Comparison of ENCODE assay signal across 8 cellular contexts in the genomic region with DNA sequence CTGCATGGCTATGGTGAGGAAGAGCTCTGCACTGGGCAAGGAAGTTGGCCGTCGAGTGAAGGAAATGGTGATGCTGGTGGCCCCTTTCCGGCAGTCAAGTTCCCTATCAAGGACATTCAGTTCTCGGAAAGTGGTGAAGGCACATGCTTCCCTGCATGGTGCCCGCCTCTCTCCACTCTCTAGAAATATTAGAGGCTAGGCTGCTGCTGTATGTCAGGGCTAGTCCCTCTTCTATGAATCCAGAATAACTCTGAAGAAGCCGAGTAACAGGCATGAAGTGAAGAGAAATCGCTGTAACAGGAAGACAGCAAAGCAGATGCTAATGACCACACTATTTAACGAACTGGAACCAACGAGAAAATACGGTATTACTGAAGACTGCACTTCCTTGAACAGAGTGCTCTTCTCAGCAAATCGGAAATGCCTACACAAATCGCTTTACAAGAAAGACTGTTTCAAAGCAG. TPM values are rescaled to one million over a fixed set of nuclear protein-coding genes. Genes with fewer than 3 reads are reported as not detected.
A peak's percentile ranks its signal among the peaks of the same experiment; 100 is the strongest.
DNase-seq lines count a peak whose midpoint lies in the region; ATAC-seq, FAIRE-seq and TF ChIP-seq lines count a peak whose summit lies in the region.

No MANE protein-coding gene starts in this region.

- H3K9ac ChIP-seq in MM.1S (ENCODE audit: low read length): peak overlapping the region; percentile 17; the same call in 1 of the 2 replicates

- no peaks in the 10 kb centered on the region for H3K9me3 Mint-ChIP-seq in effector memory CD8-positive, alpha-beta T cell

- H3K9me2 ChIP-seq in MM.1S (replicated peaks; ENCODE audit: insufficient read depth, low read length): no peaks in the 10 kb centered on the region

- H3K36me3 ChIP-seq in MM.1S (replicated peaks; ENCODE audit: insufficient read depth, low read length) (peaks cover 19% of the 10 kb centered on the region), sigmoid colon (peaks cover 0 to 48% (median 4%) of the 10 kb centered on the region in 4 donors)

- TF ChIP-seq POLR2A in GM12892 (IDR thresholded peaks at IDR 0.05; ENCODE audit: low read depth, low read length): peak; percentile 64
- peak in 1 of 2 donors; percentile 20 for TF ChIP-seq POLR2A in sigmoid colon (IDR thresholded peaks at IDR 0.05)

- no peaks in the 10 kb centered on the region for H4K20me1 ChIP-seq in MM.1S (ENCODE audit: insufficient read depth, low read length)

- no peaks in the 10 kb centered on the region for H3K9me3 ChIP-seq in MM.1S (replicated peaks; ENCODE audit: insufficient read depth, low read length)
- no peaks in the 10 kb centered on the region for H3K9me3 ChIP-seq in sigmoid colon

- H3K4me3 Mint-ChIP-seq in effector memory CD8-positive, alpha-beta T cell: peak overlapping the region; percentile 74 to 85

- peak overlapping the region; percentile 24 for H3K4me2 ChIP-seq in MM.1S (ENCODE audit: low read depth, low read length)

- WGBS in sigmoid colon, 2 donors: 50 to 84% methylated on average over 12 of the region's 12 CpGs

- DNase-seq in GM12892 (ENCODE audit: insufficient read length): no peak
- DNase-seq in MM.1S: peak; percentile 80
- peak in 1 of 3 experiments; percentile 13 for DNase-seq in effector memory CD8-positive, alpha-beta T cell
- DNase-seq in sigmoid colon: no peak
- no peak for DNase-seq in HTR-8/SVneo (ENCODE audit: insufficient read length, low spot score)
- no peak for DNase-seq in NCI-H1417 treated with DMSO at 0.1 percent for 48 hours (lab: John Stamatoyannopoulos, UW)

- H3K27ac ChIP-seq in MM.1S (ENCODE audit: low read length) (peak overlapping the region; percentile 52), sigmoid colon (peak overlapping the region; percentile 51 to 56 (median 55))

- ATAC-seq in GM21528 (IDR thresholded peaks at IDR 0.05; ENCODE audit: low FRiP score, unreplicated experiment) (peak; percentile 63), SK-N-SH treated with all-trans-retinoic acid at 6 μM for 48 hours (no peak)
- peak; percentile 32 for ATAC-seq in effector memory CD8-positive, alpha-beta T cell (replicated peaks)

- H3K4me1 Mint-ChIP-seq in effector memory CD8-positive, alpha-beta T cell (ENCODE audit: low read depth in 2 of 2): peaks cover 36 to 43% of the 10 kb centered on the region in 2 donors

- FAIRE-seq in GM12892 (lab: Jason Lieb, UNC) (peak; percentile 82), HTR-8/SVneo (lab: Jason Lieb, UNC) (no peak)

- H3K36me3 Mint-ChIP-seq in effector memory CD8-positive, alpha-beta T cell (ENCODE audit: insufficient read depth): peaks cover 62% of the 10 kb centered on the region

- H3K27ac Mint-ChIP-seq in effector memory CD8-positive, alpha-beta T cell: peak overlapping the region; percentile 89 to 94

- H3K4me3 ChIP-seq in MM.1S (ENCODE audit: low read length) (peak overlapping the region; percentile 16), sigmoid colon (no peak overlapping the region)

- H3K27me3 Mint-ChIP-seq in effector memory CD8-positive, alpha-beta T cell: no peaks in the 10 kb centered on the region

- peaks cover 53% of the 10 kb centered on the region for H3K79me2 ChIP-seq in MM.1S (ENCODE audit: low read length)

- H3F3A ChIP-seq in MM.1S (ENCODE audit: insufficient read depth, low read length): peaks cover 22% of the 10 kb centered on the region

- 0 out of 2 replicates have a peak, but pooled peaks cover 29% of the 10 kb centered on the region for H3K4me1 ChIP-seq in MM.1S (ENCODE audit: low read length)
- peaks cover 0 to 19% (median 12%) of the 10 kb centered on the region in 4 donors for H3K4me1 ChIP-seq in sigmoid colon

- intact Hi-C loops in sigmoid colon (cut with DNase I): no loop called here

- TF ChIP-seq EP300 in sigmoid colon (IDR thresholded peaks at IDR 0.05): peak in 1 of 4 donors; percentile 42

- H3K27me3 ChIP-seq in MM.1S (replicated peaks; ENCODE audit: insufficient read depth, low read length): no peaks in the 10 kb centered on the region
- H3K27me3 ChIP-seq in sigmoid colon: no peaks in the 10 kb centered on the region

- TF ChIP-seq CTCF in MM.1S (IDR thresholded peaks at IDR 0.05; ENCODE audit: low read length) (no peak), sigmoid colon (IDR thresholded peaks at IDR 0.05) (no peak)

- no peak overlapping the region for H2AFZ ChIP-seq in MM.1S (ENCODE audit: low read length)

TF ChIP-seq in SK-N-SH treated with all-trans-retinoic acid at 6 μM for 48 hours, 23 proteins besides CTCF, POLR2A, EP300 and RAD21 (continues in another document):
- TF ChIP-seq ESRRG (CRISPR knock-in tag; IDR thresholded peaks at IDR 0.05) (no peak), SNAI2 (CRISPR knock-in tag; IDR thresholded peaks at IDR 0.05) (no peak), ISL1 (CRISPR knock-in tag; IDR thresholded peaks at IDR 0.05) (no peak), RARB (CRISPR knock-in tag; IDR thresholded peaks at IDR 0.05) (no peak), TCF4 (CRISPR knock-in tag; IDR thresholded peaks at IDR 0.05; ENCODE audit: borderline replicate concordance) (no peak), CSDC2 (CRISPR knock-in tag; IDR thresholded peaks at IDR 0.05) (no peak)
- TF ChIP-seq, protein P1, sequence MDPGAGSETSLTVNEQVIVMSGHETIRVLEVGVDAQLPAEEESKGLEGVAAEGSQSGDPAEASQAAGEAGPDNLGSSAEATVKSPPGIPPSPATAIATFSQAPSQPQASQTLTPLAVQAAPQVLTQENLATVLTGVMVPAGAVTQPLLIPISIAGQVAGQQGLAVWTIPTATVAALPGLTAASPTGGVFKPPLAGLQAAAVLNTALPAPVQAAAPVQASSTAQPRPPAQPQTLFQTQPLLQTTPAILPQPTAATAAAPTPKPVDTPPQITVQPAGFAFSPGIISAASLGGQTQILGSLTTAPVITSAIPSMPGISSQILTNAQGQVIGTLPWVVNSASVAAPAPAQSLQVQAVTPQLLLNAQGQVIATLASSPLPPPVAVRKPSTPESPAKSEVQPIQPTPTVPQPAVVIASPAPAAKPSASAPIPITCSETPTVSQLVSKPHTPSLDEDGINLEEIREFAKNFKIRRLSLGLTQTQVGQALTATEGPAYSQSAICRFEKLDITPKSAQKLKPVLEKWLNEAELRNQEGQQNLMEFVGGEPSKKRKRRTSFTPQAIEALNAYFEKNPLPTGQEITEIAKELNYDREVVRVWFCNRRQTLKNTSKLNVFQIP (CRISPR knock-in tag; IDR thresholded peaks at IDR 0.05; ENCODE audit: borderline replicate concordance, low read depth): no peak
- TF ChIP-seq, protein P2, sequence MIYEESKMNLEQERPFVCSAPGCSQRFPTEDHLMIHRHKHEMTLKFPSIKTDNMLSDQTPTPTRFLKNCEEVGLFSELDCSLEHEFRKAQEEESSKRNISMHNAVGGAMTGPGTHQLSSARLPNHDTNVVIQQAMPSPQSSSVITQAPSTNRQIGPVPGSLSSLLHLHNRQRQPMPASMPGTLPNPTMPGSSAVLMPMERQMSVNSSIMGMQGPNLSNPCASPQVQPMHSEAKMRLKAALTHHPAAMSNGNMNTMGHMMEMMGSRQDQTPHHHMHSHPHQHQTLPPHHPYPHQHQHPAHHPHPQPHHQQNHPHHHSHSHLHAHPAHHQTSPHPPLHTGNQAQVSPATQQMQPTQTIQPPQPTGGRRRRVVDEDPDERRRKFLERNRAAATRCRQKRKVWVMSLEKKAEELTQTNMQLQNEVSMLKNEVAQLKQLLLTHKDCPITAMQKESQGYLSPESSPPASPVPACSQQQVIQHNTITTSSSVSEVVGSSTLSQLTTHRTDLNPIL (CRISPR knock-in tag; IDR thresholded peaks at IDR 0.05; ENCODE audit: low read depth): no peak
- TF ChIP-seq, protein P3, sequence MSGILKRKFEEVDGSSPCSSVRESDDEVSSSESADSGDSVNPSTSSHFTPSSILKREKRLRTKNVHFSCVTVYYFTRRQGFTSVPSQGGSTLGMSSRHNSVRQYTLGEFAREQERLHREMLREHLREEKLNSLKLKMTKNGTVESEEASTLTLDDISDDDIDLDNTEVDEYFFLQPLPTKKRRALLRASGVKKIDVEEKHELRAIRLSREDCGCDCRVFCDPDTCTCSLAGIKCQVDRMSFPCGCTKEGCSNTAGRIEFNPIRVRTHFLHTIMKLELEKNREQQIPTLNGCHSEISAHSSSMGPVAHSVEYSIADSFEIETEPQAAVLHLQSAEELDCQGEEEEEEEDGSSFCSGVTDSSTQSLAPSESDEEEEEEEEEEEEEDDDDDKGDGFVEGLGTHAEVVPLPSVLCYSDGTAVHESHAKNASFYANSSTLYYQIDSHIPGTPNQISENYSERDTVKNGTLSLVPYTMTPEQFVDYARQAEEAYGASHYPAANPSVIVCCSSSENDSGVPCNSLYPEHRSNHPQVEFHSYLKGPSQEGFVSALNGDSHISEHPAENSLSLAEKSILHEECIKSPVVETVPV (CRISPR knock-in tag; IDR thresholded peaks at IDR 0.05): no peak

RNA-seq across cellular contexts. Expression of a gene that starts 5.4 kb away (rescaled TPM):
- polyA plus RNA-seq in GM12892 (2012; ENCODE audit: missing spikeins): 133 TPM
- total RNA-seq in sigmoid colon: 10 to 100 TPM; 22.4 to 35.8 (median 32.1) TPM
- polyA plus RNA-seq in sigmoid colon: 100 to 1,000 TPM in 2 of 3 donors, 10 to 100 TPM in 1; 91.3 to 223 (median 100) TPM

RNA-seq across cellular contexts. Expression of a gene that starts 12.6 kb away (rescaled TPM):
- 7.0 TPM for polyA plus RNA-seq in GM12892 (2012; ENCODE audit: missing spikeins)
- 10 to 100 TPM in 3 of 4 donors, 1 to 10 TPM in 1; 9.6 to 25.5 (median 18.6) TPM for total RNA-seq in sigmoid colon
- 10 to 100 TPM in 1 of 3 donors, 1 to 10 TPM in 2; 5.4 to 10.6 (median 7.2) TPM for polyA plus RNA-seq in sigmoid colon

RNA-seq across cellular contexts. Expression of a gene that starts 17.9 kb away (rescaled TPM):
- not detected for polyA plus RNA-seq in GM12892 (2012; ENCODE audit: missing spikeins)
- not detected for total RNA-seq in sigmoid colon
- not detected for polyA plus RNA-seq in sigmoid colon

RNA-seq across cellular contexts. Expression of a gene that starts 55.3 kb away (rescaled TPM):
- 68.4 TPM for polyA plus RNA-seq in GM12892 (2012; ENCODE audit: missing spikeins)
- 10 to 100 TPM; 12.0 to 22.8 (median 19.6) TPM for total RNA-seq in sigmoid colon
- 10 to 100 TPM in 2 of 3 donors, 1 to 10 TPM in 1; 8.1 to 38.7 (median 12.0) TPM for polyA plus RNA-seq in sigmoid colon
